In the genomic region with DNA sequence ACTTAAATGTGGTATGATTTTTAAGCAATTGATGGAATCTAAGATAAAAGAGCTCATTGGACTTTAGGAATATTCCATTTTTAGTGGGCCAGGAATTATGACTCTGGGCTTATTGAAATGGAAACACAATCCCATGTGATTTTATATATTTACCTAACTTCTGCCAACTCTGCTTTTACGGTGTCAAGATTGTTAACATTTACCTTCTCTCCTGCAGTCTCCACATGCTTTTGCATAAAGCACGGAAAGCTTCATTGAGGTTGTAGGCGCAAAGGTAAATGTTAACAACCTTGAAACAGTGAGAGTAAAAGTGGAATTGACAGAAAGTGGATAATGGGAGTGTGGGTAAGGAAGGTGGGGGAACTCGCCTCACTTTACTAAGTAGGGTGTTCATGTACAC, we compare ENCODE assay signal across 21 cellular contexts.
"Had no signal": no experiment of that assay in that cellular context is flagged by ENCODE, and none has a peak within 500 bp of the region (broad histone marks: within the 10 kb centered on the region; RNA-seq: fewer than 3 reads in every experiment).

No MANE protein-coding gene starts in this region.

- ATAC-seq: HepG2, Panc1, SK-N-SH treated with all-trans-retinoic acid at 6 μM for 48 hours had no signal

- DNase-seq: IMR-90, Karpas-422, KG1, MM.1S, NCI-H1092 treated with DMSO at 0.1 percent for 48 hours, NCI-H1436, NCI-H187, NCI-H2029, NCI-H2081 treated with DMSO at 0.1 percent for 48 hours, NCI-H2171, NCI-H226, NCI-H446, NCI-H510A, NCI-H524 treated with DMSO at 0.1 percent for 48 hours, NCI-H69, NCI-H774, SHP77 had no signal

- H3K27ac ChIP-seq: RWPE1 had no signal
